Comparison of ENCODE assay signal across 1 cellular context in the genomic region with DNA sequence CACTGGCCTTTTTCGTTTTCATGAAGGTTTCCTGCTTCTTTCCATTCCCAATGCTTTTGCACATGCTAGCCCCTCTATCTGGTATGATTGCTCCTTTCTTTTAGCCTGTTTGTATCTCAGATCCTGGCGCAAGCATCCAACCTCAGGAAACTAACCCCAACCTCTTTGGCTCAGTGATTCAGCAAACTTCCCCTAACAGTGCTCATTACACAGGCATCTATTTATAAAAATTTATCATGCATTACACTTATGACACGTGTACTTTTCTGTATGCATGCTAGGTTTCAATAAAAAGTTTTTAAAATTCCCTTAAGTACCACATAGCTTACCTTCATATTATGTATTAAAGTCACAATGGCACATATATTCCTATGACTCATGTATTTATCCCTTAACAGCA.
TF ChIP-seq lines count a peak whose summit lies in the region.

No MANE protein-coding gene starts in this region.

TF ChIP-seq in GM12878, 131 proteins besides CTCF, POLR2A, EP300 and RAD21 (continued from another document):
- TF ChIP-seq, protein P1, sequence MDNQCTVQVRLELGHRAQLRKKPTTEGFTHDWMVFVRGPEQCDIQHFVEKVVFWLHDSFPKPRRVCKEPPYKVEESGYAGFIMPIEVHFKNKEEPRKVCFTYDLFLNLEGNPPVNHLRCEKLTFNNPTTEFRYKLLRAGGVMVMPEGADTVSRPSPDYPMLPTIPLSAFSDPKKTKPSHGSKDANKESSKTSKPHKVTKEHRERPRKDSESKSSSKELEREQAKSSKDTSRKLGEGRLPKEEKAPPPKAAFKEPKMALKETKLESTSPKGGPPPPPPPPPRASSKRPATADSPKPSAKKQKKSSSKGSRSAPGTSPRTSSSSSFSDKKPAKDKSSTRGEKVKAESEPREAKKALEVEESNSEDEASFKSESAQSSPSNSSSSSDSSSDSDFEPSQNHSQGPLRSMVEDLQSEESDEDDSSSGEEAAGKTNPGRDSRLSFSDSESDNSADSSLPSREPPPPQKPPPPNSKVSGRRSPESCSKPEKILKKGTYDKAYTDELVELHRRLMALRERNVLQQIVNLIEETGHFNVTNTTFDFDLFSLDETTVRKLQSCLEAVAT (IDR thresholded peaks at IDR 0.05) = no peak
- no peak for TF ChIP-seq NFYA (IDR thresholded peaks at IDR 0.05; ENCODE audit: borderline replicate concordance, low read depth, low read length)
- TF ChIP-seq, protein P2, sequence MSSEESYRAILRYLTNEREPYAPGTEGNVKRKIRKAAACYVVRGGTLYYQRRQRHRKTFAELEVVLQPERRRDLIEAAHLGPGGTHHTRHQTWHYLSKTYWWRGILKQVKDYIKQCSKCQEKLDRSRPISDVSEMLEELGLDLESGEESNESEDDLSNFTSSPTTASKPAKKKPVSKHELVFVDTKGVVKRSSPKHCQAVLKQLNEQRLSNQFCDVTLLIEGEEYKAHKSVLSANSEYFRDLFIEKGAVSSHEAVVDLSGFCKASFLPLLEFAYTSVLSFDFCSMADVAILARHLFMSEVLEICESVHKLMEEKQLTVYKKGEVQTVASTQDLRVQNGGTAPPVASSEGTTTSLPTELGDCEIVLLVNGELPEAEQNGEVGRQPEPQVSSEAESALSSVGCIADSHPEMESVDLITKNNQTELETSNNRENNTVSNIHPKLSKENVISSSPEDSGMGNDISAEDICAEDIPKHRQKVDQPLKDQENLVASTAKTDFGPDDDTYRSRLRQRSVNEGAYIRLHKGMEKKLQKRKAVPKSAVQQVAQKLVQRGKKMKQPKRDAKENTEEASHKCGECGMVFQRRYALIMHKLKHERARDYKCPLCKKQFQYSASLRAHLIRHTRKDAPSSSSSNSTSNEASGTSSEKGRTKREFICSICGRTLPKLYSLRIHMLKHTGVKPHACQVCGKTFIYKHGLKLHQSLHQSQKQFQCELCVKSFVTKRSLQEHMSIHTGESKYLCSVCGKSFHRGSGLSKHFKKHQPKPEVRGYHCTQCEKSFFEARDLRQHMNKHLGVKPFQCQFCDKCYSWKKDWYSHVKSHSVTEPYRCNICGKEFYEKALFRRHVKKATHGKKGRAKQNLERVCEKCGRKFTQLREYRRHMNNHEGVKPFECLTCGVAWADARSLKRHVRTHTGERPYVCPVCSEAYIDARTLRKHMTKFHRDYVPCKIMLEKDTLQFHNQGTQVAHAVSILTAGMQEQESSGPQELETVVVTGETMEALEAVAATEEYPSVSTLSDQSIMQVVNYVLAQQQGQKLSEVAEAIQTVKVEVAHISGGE (CRISPR knock-in tag; IDR thresholded peaks at IDR 0.05) = no peak
TF ChIP-seq in GM12878: peak in this region for 3.
